Comparison of ENCODE assay signal across 19 cellular contexts in genomic region chr17:8350339-8350738, GRCh38.
"Had no signal": no experiment of that assay in that cellular context is flagged by ENCODE, and none has a peak within 500 bp of the region (broad histone marks: within the 10 kb centered on the region; RNA-seq: fewer than 3 reads in every experiment).

No MANE protein-coding gene starts in this region.

- DNase-seq: colonic mucosa; cortex of kidney; dermis blood vessel endothelial cell; dorsolateral prefrontal cortex; effector CD4-positive, alpha-beta T cell; effector CD8-positive, alpha-beta T cell; effector memory CD4-positive, alpha-beta T cell; effector memory CD8-positive, alpha-beta T cell; endodermal cell; erythroblast; esophagus squamous epithelium; foreskin fibroblast; foreskin keratinocyte; foreskin melanocyte; gastrocnemius medialis; glutamatergic neuron; head of caudate nucleus; heart left ventricle; heart right ventricle had no signal
